Comparison of ENCODE assay signal across 12 cellular contexts in genomic region chr4:40656221-40656863, GRCh38. TPM values are rescaled to one million over a fixed set of nuclear protein-coding genes. Genes with fewer than 3 reads are reported as not detected.
DNase-seq lines count a peak whose midpoint lies in the region; ATAC-seq and TF ChIP-seq lines count a peak whose summit lies in the region.
"Had no signal": no experiment of that assay in that cellular context is flagged by ENCODE, and none has a peak within 500 bp of the region (broad histone marks: within the 10 kb centered on the region; RNA-seq: fewer than 3 reads in every experiment).

No MANE protein-coding gene starts in this region.

- H3K27ac Mint-ChIP-seq in progenitor cell of endocrine pancreas, result no peak overlapping the region

- peaks cover 2% of the 10 kb centered on the region for H3K4me1 Mint-ChIP-seq in progenitor cell of endocrine pancreas (ENCODE audit: low read depth)

- DNase-seq in NOMO-1 treated with dmso at 0.1 percent for 144 hours (lab: John Stamatoyannopoulos, UW; ENCODE audit: unreplicated experiment), result peak; percentile 48
- no peak for DNase-seq in NCI-H345 treated with DMSO at 0.1 percent for 48 hours (lab: John Stamatoyannopoulos, UW; ENCODE audit: unreplicated experiment)
- no peak for DNase-seq in OCI-M1 (lab: John Stamatoyannopoulos, UW)
- no peak for DNase-seq in G401 (ENCODE audit: low spot score)
- no peak for DNase-seq in progenitor cell of endocrine pancreas (ENCODE audit: low spot score, unreplicated experiment)
- DNase-seq: activated naive CD4-positive, alpha-beta T cell treated with anti-CD3 and anti-CD28 coated beads, Interleukin-2, amount 50 U/mL, for 16 hours; erythroblast; Kasumi-1; left ventricle myocardium inferior had no signal

- no peaks in the 10 kb centered on the region for H3K36me3 Mint-ChIP-seq in progenitor cell of endocrine pancreas (ENCODE audit: insufficient read depth)

- in situ Hi-C loops in G401 (cut with HindIII; ENCODE audit: low sequenced_read_pairs), result no loop called here

- TF ChIP-seq CTCF in progenitor cell of endocrine pancreas (IDR thresholded peaks at IDR 0.05; ENCODE audit: unreplicated experiment), result no peak

- no peaks in the 10 kb centered on the region for H3K9me3 Mint-ChIP-seq in progenitor cell of endocrine pancreas (ENCODE audit: low read depth)

- ATAC-seq in GM18498 (IDR thresholded peaks at IDR 0.05; ENCODE audit: unreplicated experiment) (peak; percentile 97), GM19467 (IDR thresholded peaks at IDR 0.05; ENCODE audit: unreplicated experiment) (peak; percentile 89), HG03066 (IDR thresholded peaks at IDR 0.05; ENCODE audit: low read depth, unreplicated experiment) (peak; percentile 89)

- H3K27me3 Mint-ChIP-seq in progenitor cell of endocrine pancreas, result no peaks in the 10 kb centered on the region

- no peak overlapping the region for H3K4me3 Mint-ChIP-seq in progenitor cell of endocrine pancreas (ENCODE audit: low read depth)

RNA-seq across cellular contexts. Expression of gene RBM47, which starts 26.7 kb away (rescaled TPM):
- 25.4 and 49.7 TPM in 2 replicates for total RNA-seq in G401 (2014; rRNA removed; shearing (Covaris generic))
- 64.3 and 64.8 TPM in 2 replicates for total RNA-seq in progenitor cell of endocrine pancreas
